8 cellular contexts compared by ENCODE assay signal in the genomic region with DNA sequence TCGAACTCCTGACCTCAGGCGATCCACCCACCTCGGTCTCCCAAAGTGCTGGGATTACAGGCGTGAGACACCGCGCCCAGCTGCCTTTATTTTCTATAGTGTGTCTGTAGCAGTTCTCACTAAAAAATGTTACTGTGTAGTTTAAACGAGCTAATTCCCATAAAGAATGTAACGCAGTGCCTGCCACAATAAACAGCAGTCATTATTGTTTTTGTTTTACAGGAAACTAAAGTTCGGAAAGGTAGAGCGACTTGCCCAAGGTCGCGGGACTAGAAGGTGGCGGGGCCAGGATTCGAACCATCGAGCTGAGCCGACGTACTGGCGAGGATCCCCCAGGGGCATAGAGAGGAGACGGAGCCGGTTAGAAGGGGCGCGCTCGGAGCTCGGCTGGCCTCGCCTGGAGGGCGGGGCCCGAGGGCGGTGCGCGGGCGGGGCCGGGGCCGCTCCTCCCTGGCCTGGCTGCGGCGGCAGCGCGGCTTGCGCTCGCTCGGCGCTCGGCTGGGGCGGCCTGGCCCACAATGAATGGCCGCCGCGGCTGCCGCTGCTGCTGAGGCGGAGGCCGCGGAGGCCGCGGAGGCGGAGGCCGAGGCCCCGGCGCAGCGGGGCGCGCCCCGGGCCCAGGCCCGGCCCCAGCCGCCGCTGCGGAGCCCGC. TPM values are rescaled to one million over a fixed set of nuclear protein-coding genes. Genes with fewer than 3 reads are reported as not detected.
DNase-seq lines count a peak whose midpoint lies in the region; ATAC-seq and TF ChIP-seq lines count a peak whose summit lies in the region.

A gene (plus strand): TSS at position 493 of the 652 bp plus-strand sequence. CDS start 16,944 bp downstream, outside the sequence.

- peak within 1 kb of the TSS; percentile 81 for H2AFZ ChIP-seq in hepatocyte

- peak within 1 kb of the TSS; percentile 94 for H3K4me2 ChIP-seq in hepatocyte

- no peaks in the 10 kb centered on the region for H3K27me3 ChIP-seq in hepatocyte

- DNase-seq in GM12864 (ENCODE audit: low read depth) (no peak), NCI-H1930 (lab: John Stamatoyannopoulos, UW) (peak; percentile 73 to 79), T1000 (lab: John Stamatoyannopoulos, UW) (peak; percentile 82), astrocyte of the cerebellum (ENCODE audit: low read depth) (peak; percentile 60), hepatocyte (ENCODE audit: low spot score) (peak; percentile 96), retinal pigment epithelial cell (ENCODE audit: low read depth) (peak; percentile 42)

- no peaks in the 10 kb centered on the region for H3K9me2 ChIP-seq in hepatocyte (replicated peaks; ENCODE audit: insufficient read depth)

- H3K36me3 ChIP-seq in hepatocyte (replicated peaks; ENCODE audit: insufficient read depth, low read depth) = no peaks in the 10 kb centered on the region

- ATAC-seq in HG02840 (IDR thresholded peaks at IDR 0.05; ENCODE audit: low FRiP score, unreplicated experiment) (peak; percentile 71), GM21526 (IDR thresholded peaks at IDR 0.05; ENCODE audit: low FRiP score, unreplicated experiment) (no peak)

- peaks cover 28% of the 10 kb centered on the region for H4K20me1 ChIP-seq in hepatocyte (ENCODE audit: insufficient read depth, poor library complexity, severe bottlenecking)

- peak within 1 kb of the TSS; percentile 89 for H3K27ac ChIP-seq in hepatocyte

- no peaks in the 10 kb centered on the region for H3K9me3 ChIP-seq in hepatocyte (ENCODE audit: low read depth)

- in situ Hi-C loops in astrocyte of the cerebellum (cut with HindIII; ENCODE audit: low sequenced_read_pairs) = no loop called here

- H3K4me1 ChIP-seq in hepatocyte (ENCODE audit: insufficient read depth) = peaks cover 39% of the 10 kb centered on the region

- H3K4me3 ChIP-seq in GM12864 (ENCODE audit: low read depth, low read length) (peak within 1 kb of the TSS; percentile 88), astrocyte of the cerebellum (ENCODE audit: low read depth, low read length) (peak within 1 kb of the TSS; percentile 91), hepatocyte (peak within 1 kb of the TSS; percentile 99), retinal pigment epithelial cell (ENCODE audit: low read length) (peak within 1 kb of the TSS; percentile 98)

- WGBS in hepatocyte (ENCODE audit: low lambda C conversion rate, missing lambda C conversion rate) = 14% methylated on average over 22 of the region's 65 CpGs

- peaks cover 61% of the 10 kb centered on the region for H3K79me2 ChIP-seq in hepatocyte

- TF ChIP-seq CTCF in GM12864 (IDR thresholded peaks at IDR 0.05; ENCODE audit: low read depth, low read length, missing control alignments) (no peak), astrocyte of the cerebellum (IDR thresholded peaks at IDR 0.05; ENCODE audit: low read depth, low read length, missing control alignments) (no peak), hepatocyte (IDR thresholded peaks at IDR 0.05; ENCODE audit: poor library complexity) (no peak), retinal pigment epithelial cell (conservative IDR thresholded peaks at IDR 0.05; ENCODE audit: low read depth, low read length) (no peak)

RNA-seq across cellular contexts. Expression of the gene that starts here (rescaled TPM):
- 32.6 and 35.0 TPM in 2 replicates for total RNA-seq in hepatocyte
- 9.7 and 11.1 TPM in 2 replicates for polyA plus RNA-seq in hepatocyte
